ENCODE assay signal across 1 cellular context in genomic region chr17:64494121-64494520, GRCh38.
TF ChIP-seq lines count a peak whose summit lies in the region.

No MANE protein-coding gene starts in this region.

TF ChIP-seq in H1, 55 proteins besides CTCF, POLR2A, EP300 and RAD21:
- TF ChIP-seq PHF8 (conservative IDR thresholded peaks at IDR 0.05; ENCODE audit: low read depth, low read length) (no peak), CEBPB (IDR thresholded peaks at IDR 0.05; ENCODE audit: low read depth, low read length) (0 out of 2 replicates have a peak, but pooled peaks have one; percentile 32), JUN (IDR thresholded peaks at IDR 0.05; ENCODE audit: low read depth, low read length) (no peak)
